Comparison of ENCODE assay signal across 1 cellular context in the genomic region with DNA sequence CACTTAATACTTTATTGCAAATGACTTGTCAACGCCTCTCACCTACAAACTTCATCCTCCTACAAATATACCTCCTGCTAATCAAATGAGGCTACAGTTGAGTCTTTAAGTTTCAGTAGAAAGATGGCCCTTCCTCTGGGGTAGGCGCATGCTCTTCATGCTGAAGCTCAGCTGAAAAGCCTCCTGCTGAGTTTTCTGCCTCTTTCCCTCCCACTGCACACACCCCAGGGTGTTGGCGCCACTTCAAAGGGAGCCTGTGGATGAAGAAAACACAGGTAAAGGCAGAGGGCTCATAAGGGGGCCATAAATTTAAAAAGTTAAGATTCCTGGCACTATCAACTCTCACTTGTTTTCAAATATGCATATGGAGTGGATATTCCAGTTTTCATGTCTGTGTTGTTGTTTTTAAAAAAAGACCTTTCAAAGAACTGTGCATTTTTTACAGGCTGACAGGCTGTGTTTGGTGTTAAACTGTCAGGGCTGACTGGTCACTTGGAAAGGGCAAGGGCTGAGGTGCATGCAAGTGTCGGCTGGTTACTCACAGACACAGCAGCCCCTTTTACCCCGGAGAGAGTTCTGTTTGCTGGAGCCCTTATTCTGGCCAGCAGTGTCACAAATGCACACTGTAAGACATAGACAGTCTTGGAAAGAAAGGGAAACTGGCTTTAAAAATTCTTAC.
TF ChIP-seq lines count a peak whose summit lies in the region.

No MANE protein-coding gene starts in this region.

TF ChIP-seq in HEK293, 187 proteins besides CTCF, POLR2A, EP300 and RAD21 (continued from another document):
- TF ChIP-seq IKZF3 (tag by site-specific recombination; IDR thresholded peaks at IDR 0.05) (peak; percentile 88), ZNF596 (tag by site-specific recombination; IDR thresholded peaks at IDR 0.05) (0 out of 2 replicates have a peak, but pooled peaks have one; percentile 44), KLF10 (tag by site-specific recombination; IDR thresholded peaks at IDR 0.05) (peak; percentile 52; the same call in 1 of the 2 replicates), ZNF473 (tag by site-specific recombination; IDR thresholded peaks at IDR 0.05) (no peak), ZNF223 (tag by site-specific recombination; IDR thresholded peaks at IDR 0.05) (no peak), ZNF423 (tag by site-specific recombination; IDR thresholded peaks at IDR 0.05) (peak; percentile 84), HOXA7 (CRISPR knock-in tag; IDR thresholded peaks at IDR 0.05; ENCODE audit: borderline replicate concordance) (no peak), ZEB2 (tag by site-specific recombination; IDR thresholded peaks at IDR 0.05) (0 out of 2 replicates have a peak, but pooled peaks have one; percentile 26), ZNF561 (tag by site-specific recombination; IDR thresholded peaks at IDR 0.05; ENCODE audit: borderline replicate concordance) (peak; percentile 48; the same call in 1 of the 2 replicates), ZNF768 (tag by site-specific recombination; IDR thresholded peaks at IDR 0.05) (no peak), ZNF366 (tag by site-specific recombination; conservative IDR thresholded peaks at IDR 0.05) (0 out of 2 replicates have a peak, but pooled peaks have one; percentile 20), ZIC2 (tag by site-specific recombination; IDR thresholded peaks at IDR 0.05) (peak; percentile 99), GLIS1 (tag by site-specific recombination; IDR thresholded peaks at IDR 0.05) (peak; percentile 98), ZBTB8A (tag by site-specific recombination; IDR thresholded peaks at IDR 0.05) (peak; percentile 45; the same call in 1 of the 2 replicates), ZNF132 (tag by site-specific recombination; IDR thresholded peaks at IDR 0.05; ENCODE audit: borderline replicate concordance) (no peak)
- TF ChIP-seq, protein P1, sequence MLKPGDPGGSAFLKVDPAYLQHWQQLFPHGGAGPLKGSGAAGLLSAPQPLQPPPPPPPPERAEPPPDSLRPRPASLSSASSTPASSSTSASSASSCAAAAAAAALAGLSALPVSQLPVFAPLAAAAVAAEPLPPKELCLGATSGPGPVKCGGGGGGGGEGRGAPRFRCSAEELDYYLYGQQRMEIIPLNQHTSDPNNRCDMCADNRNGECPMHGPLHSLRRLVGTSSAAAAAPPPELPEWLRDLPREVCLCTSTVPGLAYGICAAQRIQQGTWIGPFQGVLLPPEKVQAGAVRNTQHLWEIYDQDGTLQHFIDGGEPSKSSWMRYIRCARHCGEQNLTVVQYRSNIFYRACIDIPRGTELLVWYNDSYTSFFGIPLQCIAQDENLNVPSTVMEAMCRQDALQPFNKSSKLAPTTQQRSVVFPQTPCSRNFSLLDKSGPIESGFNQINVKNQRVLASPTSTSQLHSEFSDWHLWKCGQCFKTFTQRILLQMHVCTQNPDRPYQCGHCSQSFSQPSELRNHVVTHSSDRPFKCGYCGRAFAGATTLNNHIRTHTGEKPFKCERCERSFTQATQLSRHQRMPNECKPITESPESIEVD (tag by site-specific recombination; IDR thresholded peaks at IDR 0.05), result peak; percentile 61
- TF ChIP-seq, protein P2, sequence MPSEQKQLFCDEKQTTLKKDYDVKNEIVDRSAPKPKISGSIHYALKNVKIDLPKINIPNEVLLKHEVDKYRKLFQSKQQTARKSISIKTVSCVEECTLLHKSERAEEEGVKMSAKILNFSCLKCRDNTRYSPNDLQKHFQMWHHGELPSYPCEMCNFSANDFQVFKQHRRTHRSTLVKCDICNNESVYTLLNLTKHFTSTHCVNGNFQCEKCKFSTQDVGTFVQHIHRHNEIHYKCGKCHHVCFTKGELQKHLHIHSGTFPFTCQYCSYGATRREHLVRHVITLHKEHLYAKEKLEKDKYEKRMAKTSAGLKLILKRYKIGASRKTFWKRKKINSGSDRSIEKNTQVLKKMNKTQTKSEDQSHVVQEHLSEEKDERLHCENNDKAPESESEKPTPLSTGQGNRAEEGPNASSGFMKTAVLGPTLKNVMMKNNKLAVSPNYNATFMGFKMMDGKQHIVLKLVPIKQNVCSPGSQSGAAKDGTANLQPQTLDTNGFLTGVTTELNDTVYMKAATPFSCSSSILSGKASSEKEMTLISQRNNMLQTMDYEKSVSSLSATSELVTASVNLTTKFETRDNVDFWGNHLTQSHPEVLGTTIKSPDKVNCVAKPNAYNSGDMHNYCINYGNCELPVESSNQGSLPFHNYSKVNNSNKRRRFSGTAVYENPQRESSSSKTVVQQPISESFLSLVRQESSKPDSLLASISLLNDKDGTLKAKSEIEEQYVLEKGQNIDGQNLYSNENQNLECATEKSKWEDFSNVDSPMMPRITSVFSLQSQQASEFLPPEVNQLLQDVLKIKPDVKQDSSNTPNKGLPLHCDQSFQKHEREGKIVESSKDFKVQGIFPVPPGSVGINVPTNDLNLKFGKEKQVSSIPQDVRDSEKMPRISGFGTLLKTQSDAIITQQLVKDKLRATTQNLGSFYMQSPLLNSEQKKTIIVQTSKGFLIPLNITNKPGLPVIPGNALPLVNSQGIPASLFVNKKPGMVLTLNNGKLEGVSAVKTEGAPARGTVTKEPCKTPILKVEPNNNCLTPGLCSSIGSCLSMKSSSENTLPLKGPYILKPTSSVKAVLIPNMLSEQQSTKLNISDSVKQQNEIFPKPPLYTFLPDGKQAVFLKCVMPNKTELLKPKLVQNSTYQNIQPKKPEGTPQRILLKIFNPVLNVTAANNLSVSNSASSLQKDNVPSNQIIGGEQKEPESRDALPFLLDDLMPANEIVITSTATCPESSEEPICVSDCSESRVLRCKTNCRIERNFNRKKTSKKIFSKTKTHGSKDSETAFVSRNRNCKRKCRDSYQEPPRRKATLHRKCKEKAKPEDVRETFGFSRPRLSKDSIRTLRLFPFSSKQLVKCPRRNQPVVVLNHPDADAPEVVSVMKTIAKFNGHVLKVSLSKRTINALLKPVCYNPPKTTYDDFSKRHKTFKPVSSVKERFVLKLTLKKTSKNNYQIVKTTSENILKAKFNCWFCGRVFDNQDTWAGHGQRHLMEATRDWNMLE (tag by site-specific recombination; conservative IDR thresholded peaks at IDR 0.05; ENCODE audit: low read depth), result no peak
